8 cellular contexts compared by ENCODE assay signal in the genomic region with DNA sequence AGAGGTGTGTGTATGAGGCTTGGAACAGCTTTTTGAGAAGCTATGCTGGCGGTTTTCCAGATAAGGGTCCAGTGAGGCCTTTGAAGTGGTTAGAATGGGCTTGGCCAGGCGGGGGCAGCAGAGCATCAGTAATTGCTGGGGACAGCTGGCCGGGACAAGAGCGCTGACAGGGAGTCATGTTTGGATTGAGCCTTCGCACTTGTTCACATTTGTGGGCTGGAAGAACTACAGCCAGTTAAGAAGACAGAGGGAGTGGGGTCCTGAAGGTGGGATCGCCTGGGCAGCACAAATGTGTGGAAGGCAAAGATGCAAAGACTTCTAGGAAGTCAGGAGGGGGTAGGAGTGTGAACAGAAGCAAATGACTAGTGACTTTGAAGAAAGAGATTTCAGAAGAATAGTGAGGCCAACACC. TPM values are rescaled to one million over a fixed set of nuclear protein-coding genes. Genes with fewer than 3 reads are reported as not detected.
DNase-seq lines count a peak whose midpoint lies in the region; ATAC-seq and TF ChIP-seq lines count a peak whose summit lies in the region.

No MANE protein-coding gene starts in this region.

- H2AFZ ChIP-seq in HCT116 (ENCODE audit: low read depth, low read length, poor library complexity, severe bottlenecking) (peak overlapping the region; percentile 46), parathyroid adenoma (peak overlapping the region; percentile 85)

- H3K27ac ChIP-seq in HCT116 (ENCODE audit: low read depth, low read length) (no peak overlapping the region), parathyroid adenoma (no peak overlapping the region), upper lobe of left lung (no peak overlapping the region)

- BruUV-seq in HCT116 (replicated peaks; lab: Mats Ljungman, UMichigan), result no TSS peak

- CTCF ChIA-PET in HCT116 (lab: Charles Lee), result interaction anchor here (0.6 to 2.0 kb wide), 15 partner anchors 9 to 917 kb away, joined by 3 to 17 read pairs (median 5); a partner anchor contains a TSS

- H3K9ac ChIP-seq in HCT116 (ENCODE audit: low read length), result no peak overlapping the region
- no peak overlapping the region for H3K9ac ChIP-seq in parathyroid adenoma

- TF ChIP-seq POLR2A in HCT116 (IDR thresholded peaks at IDR 0.05; ENCODE audit: borderline replicate concordance, extremely low read depth, insufficient read depth, insufficient read length) (no peak), upper lobe of left lung (IDR thresholded peaks at IDR 0.05) (no peak)

- TF ChIP-seq EP300 in upper lobe of left lung (IDR thresholded peaks at IDR 0.05), result no peak

- POLR2A ChIA-PET in HCT116 (lab: Charles Lee), result interaction anchor here (1.1 kb wide), 2 partner anchors 10 to 12 kb away, joined by 3 read pairs; a partner anchor contains a TSS

- WGBS in upper lobe of left lung, 2 donors, result 0 to 3% methylated on average over 6 of the region's 6 CpGs

- TF ChIP-seq RAD21 in HCT116 (IDR thresholded peaks at IDR 0.05; ENCODE audit: low read depth), result peak; percentile 92

- H3K79me2 ChIP-seq in HCT116 (ENCODE audit: insufficient read depth, low read length), result no peaks in the 10 kb centered on the region
- no peaks in the 10 kb centered on the region for H3K79me2 ChIP-seq in parathyroid adenoma

- DNase-seq in GM04504 (ENCODE audit: low read depth) (peak; percentile 43), HCT116 (ENCODE audit: low read depth, low spot score) (peak; percentile 59), MV-4-11 (lab: John Stamatoyannopoulos, UW) (peak; percentile 64), SK-N-DZ (ENCODE audit: low spot score) (peak; percentile 80), germinal center (ENCODE audit: low spot score) (peak; percentile 32), upper lobe of left lung (peak in 1 of 2 donors; percentile 82)
- DNase-seq in activated gamma-delta T cell treated with anti-CD3 and anti-CD28 coated beads, Interleukin-2, amount 50 U/mL, for 16 hours (ENCODE audit: low read depth), result peak; percentile 50

- H3K27me3 ChIP-seq in HCT116 (ENCODE audit: insufficient read depth, low read length) (no peaks in the 10 kb centered on the region; the same call in 1 of the 2 replicates), parathyroid adenoma (ENCODE audit: control insufficient read depth, insufficient read depth, low read length) (no peaks in the 10 kb centered on the region), upper lobe of left lung (no peaks in the 10 kb centered on the region)

- ATAC-seq in HCT116, result peak; percentile 99
- peak; percentile 87 to 94 for ATAC-seq in upper lobe of left lung (ENCODE audit: low FRiP score in 2 of 2)

- intact Hi-C loops in HCT116 (cut with micrococcal nuclease), result loop anchor here (1.0 to 10.0 kb wide), 6 partner anchors 75 to 1060 kb away; no protein-coding TSS in a partner anchor

- H3K36me3 ChIP-seq in HCT116 (ENCODE audit: control insufficient read depth in 1 of 2, insufficient read depth in 2 of 2, low read length in 2 of 2) (no peaks in the 10 kb centered on the region), parathyroid adenoma (ENCODE audit: control insufficient read depth, insufficient read depth, low read length) (no peaks in the 10 kb centered on the region), upper lobe of left lung (no peaks in the 10 kb centered on the region)

- no peaks in the 10 kb centered on the region for H3K9me2 ChIP-seq in HCT116 (ENCODE audit: insufficient read depth)

- TF ChIP-seq CTCF in HCT116 (IDR thresholded peaks at IDR 0.05 in 2 of 3, conservative IDR thresholded peaks at IDR 0.05 in 1 of 3; ENCODE audit: borderline replicate concordance in 1 of 3, insufficient read depth in 1 of 3, low read depth in 2 of 3, low read length in 2 of 3) (peak; percentile 72 to 90 (median 79)), parathyroid adenoma (IDR thresholded peaks at IDR 0.05) (peak; percentile 82), upper lobe of left lung (IDR thresholded peaks at IDR 0.05) (peak; percentile 65 to 84 (median 73))

- H3K4me1 ChIP-seq in HCT116 (ENCODE audit: control insufficient read depth in 1 of 2, insufficient read depth in 2 of 2, low read length in 2 of 2), result no peaks in the 10 kb centered on the region; a peak in 1 of 4 replicates
- peaks cover 3% of the 10 kb centered on the region for H3K4me1 ChIP-seq in parathyroid adenoma
- peaks cover 0 to 4% (median 0%) of the 10 kb centered on the region in 4 donors for H3K4me1 ChIP-seq in upper lobe of left lung

- no peaks in the 10 kb centered on the region; a peak in 1 of 4 replicates for H3K9me3 ChIP-seq in HCT116 (ENCODE audit: control insufficient read depth in 1 of 2, insufficient read depth in 1 of 2, low read depth in 1 of 2, low read length in 2 of 2)
- no peaks in the 10 kb centered on the region for H3K9me3 ChIP-seq in parathyroid adenoma (ENCODE audit: control insufficient read depth, low read length)
- no peaks in the 10 kb centered on the region for H3K9me3 ChIP-seq in upper lobe of left lung

- H4K20me1 ChIP-seq in HCT116 (ENCODE audit: insufficient read depth), result no peaks in the 10 kb centered on the region

- RAD21 ChIA-PET in HCT116 (lab: Charles Lee; ENCODE audit: low non-redundant PET in 1 of 2, low total read pairs in 2 of 2, uncharacterized antibody in 2 of 2, unreplicated experiment in 2 of 2), result no interaction called here

- H3K4me2 ChIP-seq in HCT116 (ENCODE audit: low read length) (peak overlapping the region; percentile 32), parathyroid adenoma (ENCODE audit: low read length) (no peak overlapping the region)

- H3K4me3 ChIP-seq in HCT116 (replicated peaks in 1 of 2; ENCODE audit: low read depth in 1 of 2, low read length in 2 of 2) (no peak overlapping the region), parathyroid adenoma (ENCODE audit: low read depth, low read length) (no peak overlapping the region), upper lobe of left lung (no peak overlapping the region)

TF ChIP-seq in HCT116, 20 proteins besides CTCF, POLR2A, EP300 and RAD21:
- TF ChIP-seq TCF7L2 (IDR thresholded peaks at IDR 0.05; ENCODE audit: borderline replicate concordance, extremely low read depth, insufficient read depth, insufficient read length), result peak; percentile 93
- TF ChIP-seq ZFX (IDR thresholded peaks at IDR 0.05), result no peak

RNA-seq across cellular contexts. Expression of a gene that starts 12.8 kb away (rescaled TPM):
- total RNA-seq in HCT116 (2021; ENCODE audit: unreplicated experiment), result 25.0 TPM
- 21.5 and 33.4 TPM in 2 replicates for polyA plus RNA-seq in HCT116 (2012)
- polyA plus RNA-seq in SK-N-DZ (2014; cell fraction: cytosol; rRNA removed), result 31.0 and 36.0 TPM in 2 replicates
- 16.9 and 32.5 TPM in 2 replicates for polyA plus RNA-seq in SK-N-DZ (2014; cell fraction: nucleus; rRNA removed)
- total RNA-seq in upper lobe of left lung, result 10 to 100 TPM in 1 of 6 donors, 1 to 10 TPM in 5; 2.1 to 10.3 (median 7.6) TPM
